In genomic region chr3:37924453-37924852, GRCh38 we compare ENCODE assay signal across 14 cellular contexts.
DNase-seq lines count a peak whose midpoint lies in the region; ATAC-seq and TF ChIP-seq lines count a peak whose summit lies in the region.
"Had no signal": no experiment of that assay in that cellular context is flagged by ENCODE, and none has a peak within 500 bp of the region (broad histone marks: within the 10 kb centered on the region; RNA-seq: fewer than 3 reads in every experiment).

No MANE protein-coding gene starts in this region.

- intact Hi-C loops in colonic mucosa (cut with DNase I) = no loop called here
- intact Hi-C loops in stomach (cut with DNase I; ENCODE audit: low total_unique reads) = no loop called here

- no peak overlapping the region for H4K91ac ChIP-seq in H9 (ENCODE audit: insufficient read length, low read depth, low read length)
- H4K91ac ChIP-seq in mesenchymal stem cell (ENCODE audit: low read length) = no peak overlapping the region

- H3K4me3 ChIP-seq in colonic mucosa (no peak overlapping the region), mesenchymal stem cell (ENCODE audit: insufficient read depth in 1 of 2, low read depth in 1 of 2, low read length in 2 of 2) (no peak overlapping the region), stomach (no peak overlapping the region)

- H3K23me2 ChIP-seq in H9 (ENCODE audit: insufficient read length, low read depth, low read length, poor library complexity, severe bottlenecking) = no peaks in the 10 kb centered on the region

- H3K9me3 Mint-ChIP-seq in H9 = no peaks in the 10 kb centered on the region; a peak in 1 of 5 replicates
- H3K9me3 Mint-ChIP-seq: central memory CD8-positive, alpha-beta T cell had no signal

- no peak for DNase-seq in H9
- DNase-seq in colonic mucosa = no peak
- no peak for DNase-seq in mesenchymal stem cell
- DNase-seq in stomach = no peak
- DNase-seq in NCI-H1694 (lab: John Stamatoyannopoulos, UW) = no peak
- DNase-seq in GM19240 (ENCODE audit: insufficient read length, low spot score) = no peak
- no peak for DNase-seq in NCI-H2081 (lab: John Stamatoyannopoulos, UW)
- DNase-seq: activated CD8-positive, alpha-beta memory T cell treated with anti-CD3 and anti-CD28 coated beads, Interleukin-2, amount 50 U/mL, for 4 hours; activated naive CD4-positive, alpha-beta T cell treated with Interleukin-2 at 50 U/mL for 16 hours; glutamatergic neuron had no signal

- H2BK5ac ChIP-seq in H9 (ENCODE audit: insufficient read length, low read length) (no peak overlapping the region), mesenchymal stem cell (ENCODE audit: low read depth, low read length, poor library complexity, severe bottlenecking) (no peak overlapping the region)

- no peaks in the 10 kb centered on the region for H3K27me3 Mint-ChIP-seq in H9 (ENCODE audit: low read depth)

- H3K4me1 Mint-ChIP-seq in H9 = peaks cover 12 to 16% of the 10 kb centered on the region in 2 experiments
- H3K4me1 Mint-ChIP-seq: central memory CD8-positive, alpha-beta T cell had no signal

- H2BK15ac ChIP-seq in H9 (ENCODE audit: low read depth, low read length) = no peak overlapping the region
- H2BK15ac ChIP-seq in mesenchymal stem cell (ENCODE audit: low read depth, poor library complexity, severe bottlenecking) = no peak overlapping the region

- H3K23ac ChIP-seq in H9 (ENCODE audit: insufficient read length, low read depth, low read length) = no peak overlapping the region
- no peak overlapping the region for H3K23ac ChIP-seq in mesenchymal stem cell (ENCODE audit: low read length in 2 of 2)

- H3K14ac ChIP-seq in H9 (ENCODE audit: insufficient read depth, low read length) (no peak overlapping the region; the same call in 1 of the 2 replicates), mesenchymal stem cell (ENCODE audit: low read length in 2 of 2) (no peak overlapping the region)

- peaks cover 5% of the 10 kb centered on the region; the same call in 1 of the 2 replicates for H3K4me1 ChIP-seq in H9 (ENCODE audit: insufficient read depth, low read length)
- peaks cover 4% of the 10 kb centered on the region for H3K4me1 ChIP-seq in colonic mucosa
- peaks cover 23% of the 10 kb centered on the region for H3K4me1 ChIP-seq in mesenchymal stem cell (ENCODE audit: control insufficient read depth, insufficient read depth, low read depth, low read length)
- H3K4me1 ChIP-seq in stomach = peaks cover 31 to 83% (median 54%) of the 10 kb centered on the region in 4 donors

- H2BK120ac ChIP-seq in H9 (ENCODE audit: low read depth, low read length, poor library complexity, severe bottlenecking) = no peak overlapping the region
- no peak overlapping the region for H2BK120ac ChIP-seq in mesenchymal stem cell (ENCODE audit: low read depth, low read length)

- no CpG with 5 or more reads among the region's 7 CpGs for whole genome bisulfite sequencing in H9 (ENCODE audit: extremely low coverage, insufficient read length, low lambda C conversion rate)
- WGBS in mesenchymal stem cell = 48% methylated on average over 6 of the region's 7 CpGs
- WGBS in stomach, 5 donors = 36 to 54% (median 40%) methylated on average over 7 of the region's 7 CpGs

- H3K36me3 Mint-ChIP-seq in H9 (ENCODE audit: insufficient read depth in 1 of 3, low read depth in 3 of 3) = peaks cover 0 to 3% (median 3%) of the 10 kb centered on the region in 3 experiments; a peak in 2 of 7 replicates

- no peak overlapping the region for H3K56ac ChIP-seq in H9 (ENCODE audit: insufficient read length, low read depth, low read length)

- H3K36me3 ChIP-seq in colonic mucosa = no peaks in the 10 kb centered on the region
- peaks cover 0 to 2% of the 10 kb centered on the region in 2 experiments for H3K36me3 ChIP-seq in mesenchymal stem cell (ENCODE audit: control insufficient read depth in 1 of 2, insufficient read depth in 2 of 2, low read depth in 1 of 2, low read length in 2 of 2)
- no peaks in the 10 kb centered on the region for H3K36me3 ChIP-seq in stomach

- H3K4me3 Mint-ChIP-seq in H9 = no peak overlapping the region
- H3K4me3 Mint-ChIP-seq: central memory CD8-positive, alpha-beta T cell had no signal

- TF ChIP-seq CTCF in H9 (conservative IDR thresholded peaks at IDR 0.05) (no peak), colonic mucosa (IDR thresholded peaks at IDR 0.05) (no peak), stomach (IDR thresholded peaks at IDR 0.05) (no peak)

- H3K9ac ChIP-seq in H9 (ENCODE audit: extremely low read depth, insufficient read length, low read length) = no peak overlapping the region
- H3K9ac ChIP-seq in colonic mucosa (ENCODE audit: low read depth in 2 of 2, low read length in 2 of 2) = no peak overlapping the region
- no peak overlapping the region for H3K9ac ChIP-seq in mesenchymal stem cell (ENCODE audit: low read length)

- H3K27ac Mint-ChIP-seq in H9 = peak overlapping the region in 2 of 3 experiments; percentile 8 to 29; a peak in 1 of 7 replicates

- no peaks in the 10 kb centered on the region for H3K79me1 ChIP-seq in H9 (ENCODE audit: insufficient read depth, low read depth, low read length, poor library complexity, severe bottlenecking)
- H3K79me1 ChIP-seq in mesenchymal stem cell (replicated peaks; ENCODE audit: low read length, poor library complexity, severe bottlenecking) = peaks cover 29% of the 10 kb centered on the region

- no peak overlapping the region for H2BK20ac ChIP-seq in H9 (ENCODE audit: low read depth, low read length, poor library complexity, severe bottlenecking)

- no peak for TF ChIP-seq EP300 in stomach (IDR thresholded peaks at IDR 0.05)

- ATAC-seq in GM21447 (IDR thresholded peaks at IDR 0.05; ENCODE audit: unreplicated experiment) = no peak
- ATAC-seq: activated CD4-positive, CD25-positive, alpha-beta regulatory T cell treated with anti-CD3 and anti-CD28 coated beads, Interleukin-2, amount 50 U/mL, for 24 hours; Panc1 had no signal

- H3K9me3 ChIP-seq in H9 (ENCODE audit: control insufficient read depth, low read depth, low read length) = no peaks in the 10 kb centered on the region
- H3K9me3 ChIP-seq in colonic mucosa = no peaks in the 10 kb centered on the region
- no peaks in the 10 kb centered on the region for H3K9me3 ChIP-seq in mesenchymal stem cell (ENCODE audit: control insufficient read depth, low read length)
- no peaks in the 10 kb centered on the region for H3K9me3 ChIP-seq in stomach

- H3K4me2 ChIP-seq in H9 (ENCODE audit: insufficient read depth, insufficient read length, low read length) = no peak overlapping the region
- H3K4me2 ChIP-seq in mesenchymal stem cell (ENCODE audit: low read length, poor library complexity, severe bottlenecking) = no peak overlapping the region

- no peaks in the 10 kb centered on the region; the same call in 1 of the 2 replicates for H3K79me2 ChIP-seq in H9 (ENCODE audit: insufficient read depth, low read length)

- H3K18ac ChIP-seq in H9 (ENCODE audit: insufficient read length, low read depth, low read length) = no peak overlapping the region
- H3K18ac ChIP-seq in mesenchymal stem cell (ENCODE audit: low read depth in 1 of 2, low read length in 2 of 2) = peak overlapping the region; percentile 13 to 80

- H4K5ac ChIP-seq in H9 (ENCODE audit: insufficient read length, low read depth, low read length) = no peak overlapping the region

- no peak overlapping the region for H4K8ac ChIP-seq in H9 (replicated peaks; ENCODE audit: insufficient read length, low read depth, low read length)
- H4K8ac ChIP-seq in mesenchymal stem cell (ENCODE audit: low read length) = peak overlapping the region; percentile 52

- no peaks in the 10 kb centered on the region for H3K27me3 ChIP-seq in H9 (ENCODE audit: insufficient read depth, low read length)
- H3K27me3 ChIP-seq in colonic mucosa = no peaks in the 10 kb centered on the region
- no peaks in the 10 kb centered on the region for H3K27me3 ChIP-seq in mesenchymal stem cell (ENCODE audit: control insufficient read depth in 1 of 2, insufficient read depth in 1 of 2, low read length in 2 of 2)
- H3K27me3 ChIP-seq in stomach = no peaks in the 10 kb centered on the region

- no peak overlapping the region for H3K4ac ChIP-seq in H9 (ENCODE audit: low read depth, low read length)
- H3K4ac ChIP-seq in mesenchymal stem cell (ENCODE audit: low read depth in 1 of 2, low read length in 2 of 2) = peak overlapping the region in 1 of 2 experiments; percentile 12

- no peaks in the 10 kb centered on the region for H4K20me1 ChIP-seq in H9 (ENCODE audit: control insufficient read depth, insufficient read depth, insufficient read length)

- H3K27ac ChIP-seq in H9 (ENCODE audit: insufficient read length, low read depth, low read length) (no peak overlapping the region), colonic mucosa (peak overlapping the region; percentile 33), mesenchymal stem cell (ENCODE audit: low read length, poor library complexity, severe bottlenecking) (no peak overlapping the region), stomach (peak overlapping the region in 3 of 5 donors; percentile 30 to 63 (median 46))

- H2AK5ac ChIP-seq in H9 (ENCODE audit: insufficient read length, low read length) (no peak overlapping the region), mesenchymal stem cell (ENCODE audit: low read length, severe bottlenecking) (no peak overlapping the region)

- H2BK12ac ChIP-seq in H9 (ENCODE audit: insufficient read length, low read depth, low read length) (no peak overlapping the region), mesenchymal stem cell (ENCODE audit: low read length in 2 of 2) (peak overlapping the region; percentile 16 to 49)

- H3T11ph ChIP-seq in H9 (ENCODE audit: low read length) = no peak overlapping the region

- H2AFZ ChIP-seq in H9 (ENCODE audit: low read length) (no peak overlapping the region), mesenchymal stem cell (ENCODE audit: low read depth, low read length) (no peak overlapping the region)

- no peak for TF ChIP-seq POLR2A in stomach (IDR thresholded peaks at IDR 0.05)

Comparison
In these comparisons a context has a peak if more than half of its experiments do, and no peak if none do; other contexts are left out.
1. H3K27ac ChIP-seq: peak in colonic mucosa (single experiment) and stomach (3 of 5); none in H9 (single experiment) and mesenchymal stem cell (single experiment).